ENCODE assay signal across 14 cellular contexts in the genomic region with DNA sequence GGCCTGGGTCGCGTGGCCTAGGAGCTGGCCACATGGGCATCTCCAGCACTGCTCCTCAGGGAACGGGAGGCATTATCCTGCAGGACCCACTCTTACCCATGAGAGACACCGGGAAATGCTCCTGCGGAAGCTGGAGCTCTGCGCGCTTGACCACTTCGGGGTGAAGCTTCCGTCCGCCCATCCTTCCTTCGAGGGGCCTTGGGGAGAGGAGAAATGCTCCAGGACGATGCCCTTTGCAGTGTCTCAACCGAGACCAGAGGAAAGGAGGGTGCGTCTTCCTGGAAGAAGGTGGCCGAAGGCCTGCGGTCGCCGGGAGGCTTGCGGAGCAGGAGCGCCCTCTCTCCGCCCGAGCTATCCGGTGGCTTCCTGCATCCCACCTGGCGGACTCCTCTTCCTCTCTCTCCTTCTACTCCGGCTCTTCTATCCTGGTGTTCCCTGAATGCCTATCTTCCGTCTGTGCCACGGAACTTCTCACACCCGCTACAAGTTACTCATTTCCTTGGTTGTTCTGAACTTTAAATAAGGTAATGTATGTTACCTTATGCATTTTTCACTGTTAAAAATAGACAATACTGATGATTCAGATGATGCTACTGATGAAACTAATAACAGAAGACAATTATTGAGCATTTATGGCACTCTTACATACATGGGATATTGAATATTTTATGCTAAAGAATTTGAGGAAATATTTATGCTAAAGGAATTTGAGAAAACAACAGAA.
DNase-seq lines count a peak whose midpoint lies in the region; ATAC-seq and TF ChIP-seq lines count a peak whose summit lies in the region.
"Had no signal": no experiment of that assay in that cellular context is flagged by ENCODE, and none has a peak within 500 bp of the region (broad histone marks: within the 10 kb centered on the region; RNA-seq: fewer than 3 reads in every experiment).

No MANE protein-coding gene starts in this region.

- H3K27me3 ChIP-seq in HUES6 (ENCODE audit: control insufficient read depth, insufficient read depth, low read length) = peaks cover 83% of the 10 kb centered on the region

- no peaks in the 10 kb centered on the region for H3K36me3 ChIP-seq in HUES6 (ENCODE audit: control insufficient read depth, insufficient read depth, low read length)
- H3K36me3 ChIP-seq: vagina had no signal

- H3K4me3 Mint-ChIP-seq in chondrocyte (ENCODE audit: unreplicated experiment) = no peak overlapping the region
- peak overlapping the region; percentile 34 to 90 (median 73) for H3K4me3 Mint-ChIP-seq in naive thymus-derived CD8-positive, alpha-beta T cell

- peaks cover 34% of the 10 kb centered on the region for H3K27me3 Mint-ChIP-seq in chondrocyte (ENCODE audit: low read depth)
- peaks cover 29 to 89% (median 78%) of the 10 kb centered on the region in 5 donors for H3K27me3 Mint-ChIP-seq in naive thymus-derived CD8-positive, alpha-beta T cell

- no peak overlapping the region for H3K27ac ChIP-seq in HUES6 (ENCODE audit: low read depth, low read length)
- H3K27ac ChIP-seq: hepatocyte, vagina had no signal

- no peak overlapping the region for H3K9ac ChIP-seq in HUES6 (ENCODE audit: low read length)

- no peaks in the 10 kb centered on the region for H3K9me3 ChIP-seq in HUES6 (ENCODE audit: control insufficient read depth, insufficient read depth, low read depth, low read length)
- H3K9me3 ChIP-seq: vagina had no signal

- DNase-seq in ELF-1 (ENCODE audit: low read depth, low spot score) (peak; percentile 74), chondrocyte (ENCODE audit: low spot score) (peak; percentile 68), MV-4-11 (lab: John Stamatoyannopoulos, UW) (no peak), NCI-H1436 (lab: John Stamatoyannopoulos, UW) (no peak)
- no peak for DNase-seq in naive thymus-derived CD8-positive, alpha-beta T cell
- DNase-seq: activated naive CD4-positive, alpha-beta T cell; effector CD8-positive, alpha-beta T cell; NCI-H2227 treated with DMSO at 0.1 percent for 48 hours had no signal

- H3K4me3 ChIP-seq in HUES6 (ENCODE audit: low read depth, low read length) = peak overlapping the region; percentile 34
- H3K4me3 ChIP-seq: hepatocyte, vagina had no signal

- POLR2A ChIA-PET in naive thymus-derived CD8-positive, alpha-beta T cell (lab: Charles Lee) = no interaction called here

- no peak for ATAC-seq in naive thymus-derived CD8-positive, alpha-beta T cell
- ATAC-seq in HG03342 (IDR thresholded peaks at IDR 0.05; ENCODE audit: unreplicated experiment) = no peak
- ATAC-seq in GM21447 (IDR thresholded peaks at IDR 0.05; ENCODE audit: unreplicated experiment) = no peak

- H3K27ac Mint-ChIP-seq in chondrocyte (ENCODE audit: unreplicated experiment) = no peak overlapping the region
- peak overlapping the region in 2 of 10 donors; percentile 3 to 45 for H3K27ac Mint-ChIP-seq in naive thymus-derived CD8-positive, alpha-beta T cell
- H3K27ac Mint-ChIP-seq: CD14-positive monocyte had no signal

- no peaks in the 10 kb centered on the region for H3K9me3 Mint-ChIP-seq in chondrocyte (ENCODE audit: low read depth)
- H3K9me3 Mint-ChIP-seq in naive thymus-derived CD8-positive, alpha-beta T cell = peaks cover 0 to 17% (median 6%) of the 10 kb centered on the region in 9 donors

- no peaks in the 10 kb centered on the region; the same call in 1 of the 2 replicates for H3K4me1 ChIP-seq in HUES6 (ENCODE audit: control insufficient read depth, insufficient read depth, low read length)

- no peak for TF ChIP-seq CTCF in chondrocyte (IDR thresholded peaks at IDR 0.05)

- H3K36me3 Mint-ChIP-seq in chondrocyte (ENCODE audit: low read depth) = no peaks in the 10 kb centered on the region
- peaks cover 0 to 10% (median 2%) of the 10 kb centered on the region in 3 donors for H3K36me3 Mint-ChIP-seq in naive thymus-derived CD8-positive, alpha-beta T cell

- peaks cover 13% of the 10 kb centered on the region for H3K4me1 Mint-ChIP-seq in chondrocyte (ENCODE audit: low read depth)
- peaks cover 16 to 46% (median 40%) of the 10 kb centered on the region in 4 donors for H3K4me1 Mint-ChIP-seq in naive thymus-derived CD8-positive, alpha-beta T cell

Comparison
In these comparisons a context has a peak if more than half of its experiments do, and no peak if none do; other contexts are left out.
1. DNase-seq: peak in ELF-1 (single experiment) and chondrocyte (single experiment); none in naive thymus-derived CD8-positive, alpha-beta T cell (0 of 10), MV-4-11 (single experiment) and NCI-H1436 (single experiment).